ENCODE assay signal across 8 cellular contexts in the genomic region with DNA sequence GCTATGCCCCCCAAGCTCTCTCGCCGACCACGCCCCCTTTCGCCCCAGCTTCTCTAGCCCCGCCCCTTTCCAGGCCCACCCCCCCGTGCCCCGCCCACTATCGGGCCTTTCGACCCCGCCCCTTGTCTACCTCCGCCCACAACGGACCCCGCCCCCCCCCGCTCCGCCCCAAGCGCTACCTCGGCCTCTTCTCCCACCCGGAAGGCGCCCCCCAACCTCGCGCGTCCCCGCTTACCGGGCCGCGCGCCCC. TPM values are rescaled to one million over a fixed set of nuclear protein-coding genes. Genes with fewer than 3 reads are reported as not detected.
A peak's percentile ranks its signal among the peaks of the same experiment; 100 is the strongest.
DNase-seq lines count a peak whose midpoint lies in the region; ATAC-seq and TF ChIP-seq lines count a peak whose summit lies in the region.

No MANE protein-coding gene starts in this region.

- intact Hi-C loops in A673 (cut with micrococcal nuclease; ENCODE audit: unreplicated experiment), result loop anchor here (5.0 to 10.0 kb wide), 2 partner anchors 75 to 97 kb away; partner anchors contain the start of genes CUTA, KIFC1 and PHF1
- intact Hi-C loops in left colon (cut with DNase I, micrococcal nuclease), result no loop called here

- H3K36me3 ChIP-seq in A673 (ENCODE audit: insufficient read depth, low read length, poor library complexity, severe bottlenecking) (peaks cover 35% of the 10 kb centered on the region), brain microvascular endothelial cell (replicated peaks) (peaks cover 25% of the 10 kb centered on the region), suprapubic skin (peaks cover 22% of the 10 kb centered on the region)

- no TSS peak for BruUV-seq in A673 (replicated peaks; lab: Mats Ljungman, UMichigan)

- H3K9me3 ChIP-seq in A673 (ENCODE audit: low read depth, low read length, poor library complexity, severe bottlenecking), result no peaks in the 10 kb centered on the region
- no peaks in the 10 kb centered on the region for H3K9me3 ChIP-seq in suprapubic skin

- ATAC-seq in left colon (peak; percentile 6), HG02840 (IDR thresholded peaks at IDR 0.05; ENCODE audit: low FRiP score, unreplicated experiment) (no peak), HG03378 (IDR thresholded peaks at IDR 0.05; ENCODE audit: unreplicated experiment) (no peak), HG02884 (IDR thresholded peaks at IDR 0.05; ENCODE audit: unreplicated experiment) (no peak)

- TF ChIP-seq CTCF in A673 (conservative IDR thresholded peaks at IDR 0.05; ENCODE audit: low read depth, low read length) (no peak), HL-60 (IDR thresholded peaks at IDR 0.05; ENCODE audit: insufficient read depth, low read length) (no peak), brain microvascular endothelial cell (IDR thresholded peaks at IDR 0.05; ENCODE audit: low read depth, low read length, missing control alignments) (no peak), suprapubic skin (IDR thresholded peaks at IDR 0.05) (no peak)

- no peak for DNase-seq in A673 (ENCODE audit: low spot score)
- peak in 1 of 2 experiments; percentile 26 for DNase-seq in HL-60 (ENCODE audit: low read depth in 1 of 2, low spot score in 1 of 2)
- DNase-seq in brain microvascular endothelial cell, result no peak
- no peak for DNase-seq in left colon
- peak in 1 of 2 donors; percentile 87 for DNase-seq in suprapubic skin (ENCODE audit: low spot score in 2 of 2)

- POLR2A ChIA-PET in A673 (lab: Charles Lee; ENCODE audit: low non-redundant PET), result interaction anchor here (0.7 to 1.4 kb wide), 4 partner anchors 9 to 171 kb away, joined by 4 to 7 read pairs (median 5); partner anchors contain the start of genes RPS18 and VPS52

- 7% methylated on average over 14 of the region's 27 CpGs for WGBS in suprapubic skin

- TF ChIP-seq EP300 in suprapubic skin (IDR thresholded peaks at IDR 0.05), result no peak

- CTCF ChIA-PET in A673 (lab: Charles Lee), result interaction anchor here (0.6 to 1.6 kb wide), 6 partner anchors 18 to 451 kb away, joined by 3 to 22 read pairs (median 4); no protein-coding TSS in a partner anchor

- peak overlapping the region; percentile 55 for H3K4me3 ChIP-seq in A673 (ENCODE audit: low read depth, low read length, poor library complexity, severe bottlenecking)
- peak overlapping the region; percentile 68 for H3K4me3 ChIP-seq in HL-60 (replicated peaks; ENCODE audit: insufficient read depth, low read length)
- H3K4me3 ChIP-seq in brain microvascular endothelial cell (ENCODE audit: low read depth, low read length), result peak overlapping the region; percentile 61
- H3K4me3 ChIP-seq in suprapubic skin, result peak overlapping the region; percentile 50

- no peak for TF ChIP-seq POLR2A in suprapubic skin (IDR thresholded peaks at IDR 0.05)

- H3K27ac ChIP-seq in A673 (ENCODE audit: low read depth, low read length, poor library complexity, severe bottlenecking) (peak overlapping the region; percentile 77), HL-60 (replicated peaks) (no peak overlapping the region), brain microvascular endothelial cell (no peak overlapping the region), suprapubic skin (peak overlapping the region; percentile 74)

- in situ Hi-C loops in brain microvascular endothelial cell (cut with HindIII; ENCODE audit: low pct_ligation_motif_present, low sequenced_read_pairs), result no loop called here

- H3K4me1 ChIP-seq in A673 (ENCODE audit: insufficient read depth, low read length, poor library complexity, severe bottlenecking) (peaks cover 36% of the 10 kb centered on the region), suprapubic skin (peaks cover 72% of the 10 kb centered on the region)

- H3K27me3 ChIP-seq in A673 (replicated peaks; ENCODE audit: insufficient read depth, low read depth, low read length, poor library complexity), result no peaks in the 10 kb centered on the region
- H3K27me3 ChIP-seq in HL-60 (ENCODE audit: insufficient read depth, poor library complexity, severe bottlenecking), result no peaks in the 10 kb centered on the region
- no peaks in the 10 kb centered on the region for H3K27me3 ChIP-seq in brain microvascular endothelial cell (replicated peaks)
- H3K27me3 ChIP-seq in suprapubic skin, result no peaks in the 10 kb centered on the region

RNA-seq across cellular contexts. Expression of gene ZBTB22, which starts 0.2 kb away (rescaled TPM):
- 11.3 and 13.2 TPM in 2 replicates for total RNA-seq in A673 (2021)
- total RNA-seq in left colon, result 10 to 100 TPM; 19.9 to 21.3 TPM
- total RNA-seq in suprapubic skin, result 10 to 100 TPM; 32.1 to 36.8 (median 33.4) TPM

RNA-seq across cellular contexts. Expression of gene TAPBP, which starts 3.5 kb away (rescaled TPM):
- total RNA-seq in A673 (2021), result 83.2 and 87.8 TPM in 2 replicates
- 100 to 1,000 TPM; 229 to 283 TPM for total RNA-seq in left colon
- 100 to 1,000 TPM in 3 of 4 donors, 10 to 100 TPM in 1; 91.5 to 132 (median 108) TPM for total RNA-seq in suprapubic skin

RNA-seq across cellular contexts. Expression of gene DAXX, which starts 5.4 kb away (rescaled TPM):
- total RNA-seq in A673 (2021) (87.1 and 90.1 TPM in 2 replicates), left colon (10 to 100 TPM; 33.5 to 35.3 TPM), suprapubic skin (10 to 100 TPM; 35.6 to 53.2 (median 42.5) TPM)

RNA-seq across cellular contexts. Expression of gene RGL2, which starts 18.6 kb away (rescaled TPM):
- total RNA-seq in A673 (2021) (48.8 and 50.4 TPM in 2 replicates), left colon (10 to 100 TPM; 21.5 to 35.0 TPM), suprapubic skin (100 to 1,000 TPM in 1 of 4 donors, 10 to 100 TPM in 3; 80.8 to 118 (median 96.6) TPM)

RNA-seq across cellular contexts. Expression of gene PFDN6, which starts 27.9 kb away (rescaled TPM):
- total RNA-seq in A673 (2021) (70.0 and 83.4 TPM in 2 replicates), left colon (10 to 100 TPM; 36.8 to 45.7 TPM), suprapubic skin (10 to 100 TPM; 20.5 to 31.5 (median 22.3) TPM)

Comparison
In these comparisons a context has a peak if more than half of its experiments do, and no peak if none do; other contexts are left out.
1. H3K27ac ChIP-seq: peak in A673 (single experiment) and suprapubic skin (single experiment); none in HL-60 (single experiment) and brain microvascular endothelial cell (single experiment).
2. Peak in every context shown above with its lines, with median percentiles within 50 percentile points of each other: H3K4me3 ChIP-seq.